In genomic region chr3:46979958-46980497, GRCh38 we compare ENCODE assay signal across 8 cellular contexts. TPM values are rescaled to one million over a fixed set of nuclear protein-coding genes. Genes with fewer than 3 reads are reported as not detected.
DNase-seq lines count a peak whose midpoint lies in the region; ATAC-seq, FAIRE-seq and TF ChIP-seq lines count a peak whose summit lies in the region.

No MANE protein-coding gene starts in this region.

- no peaks in the 10 kb centered on the region for H3K9me3 ChIP-seq in BE2C
- H3K9me3 ChIP-seq in MM.1S (replicated peaks; ENCODE audit: insufficient read depth, low read length), result no peaks in the 10 kb centered on the region
- H3K9me3 ChIP-seq in muscle layer of duodenum (ENCODE audit: control insufficient read depth in 1 of 2, low read length in 2 of 2), result no peaks in the 10 kb centered on the region

- ATAC-seq in GM19467 (IDR thresholded peaks at IDR 0.05; ENCODE audit: unreplicated experiment) (peak; percentile 0), esophagus mucosa (no peak)

- DNase-seq in BE2C (no peak), MM.1S (no peak), dorsolateral prefrontal cortex (no peak), D721Med (ENCODE audit: insufficient read length, low spot score) (no peak)
- DNase-seq in stimulated activated CD8-positive, alpha-beta memory T cell treated with anti-CD3 and anti-CD28 coated beads, Interleukin-4, amount 100 ng/mL, for 48 hours, result no peak

- H3K4me3 ChIP-seq in BE2C (ENCODE audit: low read depth, low read length), result peak overlapping the region; percentile 63
- H3K4me3 ChIP-seq in MM.1S (ENCODE audit: low read length), result peak overlapping the region; percentile 98
- peak overlapping the region; percentile 33 to 89 (median 71) for H3K4me3 ChIP-seq in dorsolateral prefrontal cortex
- H3K4me3 ChIP-seq in muscle layer of duodenum (ENCODE audit: low read depth in 1 of 2, low read length in 2 of 2), result peak overlapping the region; percentile 61 to 76

- intact Hi-C loops in dorsolateral prefrontal cortex (cut with DNase I), result loop anchor here (5.0 to 10.0 kb wide), 5 partner anchors 43 to 302 kb away; partner anchors contain the start of genes KIF9 (in 2 of the 2), KLHL18 (in 2 of the 2), SETD2 (in 1 of the 2) and TMIE (in 1 of the 2)

- no peak for TF ChIP-seq CTCF in BE2C (IDR thresholded peaks at IDR 0.05; ENCODE audit: low read depth, low read length)
- no peak for TF ChIP-seq CTCF in MM.1S (IDR thresholded peaks at IDR 0.05; ENCODE audit: low read length)
- TF ChIP-seq CTCF in dorsolateral prefrontal cortex (IDR thresholded peaks at IDR 0.05 in 54 of 56, conservative IDR thresholded peaks at IDR 0.05 in 2 of 56; ENCODE audit: low read depth in 1 of 56, partially characterized antibody in 56 of 56), result no peak
- TF ChIP-seq CTCF in D721Med (IDR thresholded peaks at IDR 0.05; ENCODE audit: insufficient read depth, missing control alignments), result no peak

- no peaks in the 10 kb centered on the region for H3K36me3 ChIP-seq in BE2C
- H3K36me3 ChIP-seq in MM.1S (replicated peaks; ENCODE audit: insufficient read depth, low read length), result no peaks in the 10 kb centered on the region
- peaks cover 0 to 3% of the 10 kb centered on the region in 2 donors for H3K36me3 ChIP-seq in muscle layer of duodenum (ENCODE audit: control insufficient read depth in 1 of 2, insufficient read depth in 2 of 2, low read length in 2 of 2)

- FAIRE-seq in D721Med (lab: Jason Lieb, UNC), result no peak

- H3K27me3 ChIP-seq in BE2C, result no peaks in the 10 kb centered on the region
- H3K27me3 ChIP-seq in MM.1S (replicated peaks; ENCODE audit: insufficient read depth, low read length), result no peaks in the 10 kb centered on the region
- no peaks in the 10 kb centered on the region for H3K27me3 ChIP-seq in dorsolateral prefrontal cortex
- H3K27me3 ChIP-seq in muscle layer of duodenum (ENCODE audit: low read depth, low read length), result no peaks in the 10 kb centered on the region

- H2AFZ ChIP-seq in MM.1S (ENCODE audit: low read length), result peak overlapping the region; percentile 85

- H3K4me2 ChIP-seq in MM.1S (ENCODE audit: low read depth, low read length), result peak overlapping the region; percentile 97

- H3K9ac ChIP-seq in MM.1S (ENCODE audit: low read length), result peak overlapping the region; percentile 91

- H3K9me2 ChIP-seq in MM.1S (replicated peaks; ENCODE audit: insufficient read depth, low read length), result no peaks in the 10 kb centered on the region

- no peak overlapping the region for H3K27ac ChIP-seq in MM.1S (ENCODE audit: low read length)
- peak overlapping the region in 5 of 59 donors; percentile 26 to 82 (median 76) for H3K27ac ChIP-seq in dorsolateral prefrontal cortex
- peak overlapping the region; percentile 56 for H3K27ac ChIP-seq in muscle layer of duodenum (ENCODE audit: low read length)

- H3K4me1 ChIP-seq in BE2C (no peaks in the 10 kb centered on the region), MM.1S (ENCODE audit: low read length) (peaks cover 5% of the 10 kb centered on the region; the same call in 1 of the 2 replicates), muscle layer of duodenum (ENCODE audit: control insufficient read depth in 1 of 2, insufficient read depth in 2 of 2, low read length in 2 of 2) (peaks cover 9 to 35% of the 10 kb centered on the region in 2 donors)

- no peaks in the 10 kb centered on the region for H4K20me1 ChIP-seq in MM.1S (ENCODE audit: insufficient read depth, low read length)

- no peaks in the 10 kb centered on the region for H3F3A ChIP-seq in MM.1S (ENCODE audit: insufficient read depth, low read length)

- peaks cover 59% of the 10 kb centered on the region for H3K79me2 ChIP-seq in MM.1S (ENCODE audit: low read length)

RNA-seq across cellular contexts. Expression of gene NBEAL2, which starts 0.6 kb away (rescaled TPM):
- polyA plus RNA-seq in BE2C (2012; ENCODE audit: insufficient read depth, insufficient read length, low read depth), result 16.3 TPM
- 10 to 100 TPM in 112 of 120 experiments, 1 to 10 TPM in 8; 8.2 to 41.7 (median 16.9) TPM for total RNA-seq in dorsolateral prefrontal cortex
- 117 TPM for total RNA-seq in esophagus mucosa

RNA-seq across cellular contexts. Expression of gene CCDC12, which starts 3.5 kb away (rescaled TPM):
- 80.9 TPM for polyA plus RNA-seq in BE2C (2012; ENCODE audit: insufficient read depth, insufficient read length, low read depth)
- total RNA-seq in dorsolateral prefrontal cortex, result 10 to 100 TPM; 30.9 to 54.9 (median 40.5) TPM
- 50.2 TPM for total RNA-seq in esophagus mucosa
